11 cellular contexts compared by ENCODE assay signal in genomic region chr1:234400773-234401172, GRCh38. TPM values are rescaled to one million over a fixed set of nuclear protein-coding genes. Genes with fewer than 3 reads are reported as not detected.
DNase-seq lines count a peak whose midpoint lies in the region; ATAC-seq and TF ChIP-seq lines count a peak whose summit lies in the region.
"Had no signal": no experiment of that assay in that cellular context is flagged by ENCODE, and none has a peak within 500 bp of the region (broad histone marks: within the 10 kb centered on the region; RNA-seq: fewer than 3 reads in every experiment).

No MANE protein-coding gene starts in this region.

- H3K27me3 Mint-ChIP-seq in activated CD4-positive, alpha-beta T cell treated with anti-CD3 and anti-CD28 coated beads for 36 hours: no peaks in the 10 kb centered on the region
- H3K27me3 Mint-ChIP-seq: type B pancreatic cell had no signal

- no peak overlapping the region for H2AFZ ChIP-seq in hepatocyte
- H2AFZ ChIP-seq: GM23248 had no signal

- H3K4me2 ChIP-seq in hepatocyte: no peak overlapping the region

- intact Hi-C loops in activated CD4-positive, alpha-beta T cell treated with anti-CD3 and anti-CD28 coated beads for 36 hours (cut with DNase I, micrococcal nuclease): loop anchor here (1.0 kb wide), 2 partner anchors 8 to 9 kb away; no protein-coding TSS in a partner anchor

- H3K4me1 Mint-ChIP-seq in activated CD4-positive, alpha-beta T cell treated with anti-CD3 and anti-CD28 coated beads for 36 hours: peaks cover 60% of the 10 kb centered on the region

- DNase-seq in activated CD4-positive, alpha-beta T cell treated with anti-CD3 and anti-CD28 coated beads for 36 hours: no peak
- no peak for DNase-seq in activated CD4-positive, alpha-beta T cell treated with anti-CD3 and anti-CD28 coated beads, Interleukin-2, amount 50 U/mL, for 48 hours
- peak; percentile 16 for DNase-seq in astrocyte of the hippocampus (ENCODE audit: low read depth, low spot score)
- DNase-seq in renal cortical epithelial cell (ENCODE audit: low read depth): peak; percentile 42
- DNase-seq in hepatocyte (ENCODE audit: low spot score): no peak
- DNase-seq in NOMO-1 treated with DMSO at 0.1 percent for 48 hours (lab: John Stamatoyannopoulos, UW; ENCODE audit: unreplicated experiment): no peak
- DNase-seq in NK-92 treated with Interleukin-12 subunit alpha and Interleukin-12 subunit beta, amount 100 ng/mL, for 24 hours (lab: John Stamatoyannopoulos, UW): no peak
- DNase-seq: caudate nucleus had no signal

- no peaks in the 10 kb centered on the region for H3K9me3 ChIP-seq in hepatocyte (ENCODE audit: low read depth)

- peak overlapping the region; percentile 54 for H3K4me3 Mint-ChIP-seq in activated CD4-positive, alpha-beta T cell treated with anti-CD3 and anti-CD28 coated beads for 36 hours
- H3K4me3 Mint-ChIP-seq: type B pancreatic cell had no signal

- H3K9me2 ChIP-seq in hepatocyte (replicated peaks; ENCODE audit: insufficient read depth): no peaks in the 10 kb centered on the region

- H3K4me3 ChIP-seq in hepatocyte: no peak overlapping the region
- H3K4me3 ChIP-seq: GM23248 had no signal

- peak overlapping the region; percentile 76 for H3K27ac Mint-ChIP-seq in activated CD4-positive, alpha-beta T cell treated with anti-CD3 and anti-CD28 coated beads for 36 hours
- H3K27ac Mint-ChIP-seq: type B pancreatic cell had no signal

- no peaks in the 10 kb centered on the region for H3K79me2 ChIP-seq in hepatocyte

- no peak overlapping the region for H3K27ac ChIP-seq in hepatocyte
- H3K27ac ChIP-seq: GM23248 had no signal

- POLR2A ChIA-PET in activated CD4-positive, alpha-beta T cell treated with anti-CD3 and anti-CD28 coated beads for 36 hours (lab: Charles Lee): no interaction called here

- no peaks in the 10 kb centered on the region for H3K36me3 ChIP-seq in hepatocyte (replicated peaks; ENCODE audit: insufficient read depth, low read depth)

- H3K36me3 Mint-ChIP-seq in activated CD4-positive, alpha-beta T cell treated with anti-CD3 and anti-CD28 coated beads for 36 hours (ENCODE audit: low read depth): peaks cover 30% of the 10 kb centered on the region

- H3K27me3 ChIP-seq in hepatocyte: no peaks in the 10 kb centered on the region

- no peaks in the 10 kb centered on the region for H4K20me1 ChIP-seq in hepatocyte (ENCODE audit: insufficient read depth, poor library complexity, severe bottlenecking)

- H3K4me1 ChIP-seq in hepatocyte (ENCODE audit: insufficient read depth): no peaks in the 10 kb centered on the region

- H3K9me3 Mint-ChIP-seq in activated CD4-positive, alpha-beta T cell treated with anti-CD3 and anti-CD28 coated beads for 36 hours (ENCODE audit: low read depth): no peaks in the 10 kb centered on the region
- H3K9me3 Mint-ChIP-seq: type B pancreatic cell had no signal

- peak; percentile 45 for ATAC-seq in activated CD4-positive, alpha-beta T cell treated with anti-CD3 and anti-CD28 coated beads for 36 hours
- ATAC-seq in HG03103 (IDR thresholded peaks at IDR 0.05; ENCODE audit: low read depth, unreplicated experiment): peak; percentile 40

- no peak for TF ChIP-seq CTCF in hepatocyte (IDR thresholded peaks at IDR 0.05; ENCODE audit: poor library complexity)

- CTCF ChIA-PET in activated CD4-positive, alpha-beta T cell treated with anti-CD3 and anti-CD28 coated beads for 36 hours (lab: Charles Lee): no interaction called here

RNA-seq across cellular contexts. Expression of gene COA6, which starts 27.5 kb away (rescaled TPM):
- total RNA-seq in activated CD4-positive, alpha-beta T cell treated with anti-CD3 and anti-CD28 coated beads for 36 hours: 10 to 100 TPM; 56.5 to 69.5 TPM
- total RNA-seq in renal cortical epithelial cell: 11.5 and 24.0 TPM in 2 replicates
- 48.6 and 67.8 TPM in 2 replicates for total RNA-seq in hepatocyte
- 67.3 and 82.9 TPM in 2 replicates for polyA plus RNA-seq in hepatocyte

Comparison
In these comparisons a context has a peak if more than half of its experiments do, and no peak if none do; other contexts are left out.
1. DNase-seq: peak in astrocyte of the hippocampus (single experiment) and renal cortical epithelial cell (single experiment); none in activated CD4-positive, alpha-beta T cell treated with anti-CD3 and anti-CD28 coated beads for 36 hours (single experiment), activated CD4-positive, alpha-beta T cell treated with anti-CD3 and anti-CD28 coated beads, Interleukin-2, amount 50 U/mL, for 48 hours (0 of 2), hepatocyte (single experiment), NOMO-1 treated with DMSO at 0.1 percent for 48 hours (single experiment) and NK-92 treated with Interleukin-12 subunit alpha and Interleukin-12 subunit beta, amount 100 ng/mL, for 24 hours (single experiment).